Comparison of ENCODE assay signal across 8 cellular contexts in the genomic region with DNA sequence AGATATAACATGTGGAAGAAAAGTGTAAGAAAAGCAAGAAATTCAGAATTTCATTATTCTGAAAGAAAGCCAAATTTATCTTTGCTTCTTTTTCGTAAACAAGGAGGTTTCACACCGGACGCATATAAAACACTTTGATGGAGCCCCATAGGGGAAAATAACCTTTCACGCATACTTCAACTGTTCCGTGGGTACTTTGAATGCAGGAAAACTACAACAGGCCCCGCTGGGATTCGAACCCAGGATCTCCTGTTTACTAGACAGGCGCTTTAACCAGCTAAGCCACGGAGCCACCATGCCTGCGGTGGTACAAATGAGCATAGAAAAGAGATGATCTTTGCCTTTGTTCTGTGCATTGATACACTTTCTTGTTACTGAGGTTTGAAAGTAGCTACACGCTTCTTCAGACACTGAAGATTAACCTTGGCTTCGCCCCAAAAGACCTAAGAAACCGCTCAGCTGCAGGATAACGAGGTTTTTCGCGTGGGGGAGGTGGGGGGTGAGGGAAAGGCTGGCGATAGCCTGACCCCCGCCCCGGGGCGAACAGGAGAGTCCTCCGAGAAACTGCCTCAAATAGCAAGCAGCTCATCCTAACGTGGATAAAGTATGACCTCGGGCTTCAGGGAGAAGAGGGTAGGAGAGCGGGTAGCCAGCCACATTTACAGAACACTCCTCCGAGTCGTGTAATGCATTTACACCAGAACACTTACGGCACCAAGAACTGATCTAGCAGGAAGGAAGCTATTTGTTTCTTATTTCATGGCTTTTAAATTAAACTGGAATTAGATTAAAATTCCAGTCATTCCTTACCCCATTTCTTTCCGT. TPM values are rescaled to one million over a fixed set of nuclear protein-coding genes. Genes with fewer than 3 reads are reported as not detected.
A peak's percentile ranks its signal among the peaks of the same experiment; 100 is the strongest.
DNase-seq lines count a peak whose midpoint lies in the region; FAIRE-seq and TF ChIP-seq lines count a peak whose summit lies in the region.

No MANE protein-coding gene starts in this region.

- H3K27me3 ChIP-seq in BLaER1 treated with 17β-estradiol and CSF1 and Interleukin-3, amounts not matched to agents 10 nM and 100 nM: no peaks in the 10 kb centered on the region
- H3K27me3 ChIP-seq in vagina: no peaks in the 10 kb centered on the region

- H3K36me3 ChIP-seq in BLaER1 treated with 17β-estradiol and CSF1 and Interleukin-3, amounts not matched to agents 10 nM and 100 nM: no peaks in the 10 kb centered on the region
- H3K36me3 ChIP-seq in vagina: no peaks in the 10 kb centered on the region

- no peaks in the 10 kb centered on the region for H3K9me3 ChIP-seq in BLaER1 treated with 17β-estradiol and CSF1 and Interleukin-3, amounts not matched to agents 10 nM and 100 nM (replicated peaks in 1 of 11)
- H3K9me3 ChIP-seq in vagina: no peaks in the 10 kb centered on the region

- TF ChIP-seq CTCF in astrocyte of the cerebellum (IDR thresholded peaks at IDR 0.05; ENCODE audit: low read depth, low read length, missing control alignments) (no peak), vagina (IDR thresholded peaks at IDR 0.05) (no peak)

- H3K4me2 ChIP-seq in BLaER1 treated with 17β-estradiol and CSF1 and Interleukin-3, amounts not matched to agents 10 nM and 100 nM: peak overlapping the region; percentile 69 to 96 (median 88)

- no peaks in the 10 kb centered on the region for H4K20me1 ChIP-seq in BLaER1 treated with 17β-estradiol and CSF1 and Interleukin-3, amounts not matched to agents 10 nM and 100 nM

- peak overlapping the region; percentile 5 to 83 (median 72); a peak in 19 of 22 replicates for H3K27ac ChIP-seq in BLaER1 treated with 17β-estradiol and CSF1 and Interleukin-3, amounts not matched to agents 10 nM and 100 nM
- H3K27ac ChIP-seq in vagina: peak overlapping the region; percentile 90

- in situ Hi-C loops in astrocyte of the cerebellum (cut with HindIII; ENCODE audit: low sequenced_read_pairs): no loop called here

- no peak for TF ChIP-seq POLR2A in H54 (IDR thresholded peaks at IDR 0.05; ENCODE audit: low read depth, low read length)
- no peak for TF ChIP-seq POLR2A in vagina (IDR thresholded peaks at IDR 0.05)

- DNase-seq in H54 (ENCODE audit: insufficient read length, low spot score) (no peak), NCI-H2029 (lab: John Stamatoyannopoulos, UW) (peak; percentile 86), T-helper 22 cell (ENCODE audit: low read depth) (peak; percentile 72), astrocyte of the cerebellum (ENCODE audit: low read depth) (peak; percentile 75), hepatic stellate cell (ENCODE audit: low spot score) (peak; percentile 63), retina (peak; percentile 96), vagina (ENCODE audit: extremely low spot score in 2 of 2) (peak in 1 of 2 donors; percentile 96)

- FAIRE-seq in H54 (lab: Jason Lieb, UNC): peak; percentile 65

- intact Hi-C loops in vagina (cut with DNase I): loop anchor here (10.0 kb wide), 1 partner anchor 508 kb away; a partner anchor contains a TSS

- H3K9ac ChIP-seq in BLaER1 treated with 17β-estradiol and CSF1 and Interleukin-3, amounts not matched to agents 10 nM and 100 nM: peak overlapping the region; percentile 72 to 88 (median 81)

- H3K4me3 ChIP-seq in BLaER1 treated with 17β-estradiol and CSF1 and Interleukin-3, amounts not matched to agents 10 nM and 100 nM: peak overlapping the region; percentile 55 to 78 (median 72)
- H3K4me3 ChIP-seq in astrocyte of the cerebellum (ENCODE audit: low read depth, low read length) (peak overlapping the region; percentile 59), vagina (peak overlapping the region; percentile 75 to 81)

- H3K4me1 ChIP-seq in BLaER1 treated with 17β-estradiol and CSF1 and Interleukin-3, amounts not matched to agents 10 nM and 100 nM: peaks cover 29 to 49% (median 44%) of the 10 kb centered on the region in 10 experiments
- peaks cover 24% of the 10 kb centered on the region for H3K4me1 ChIP-seq in vagina

RNA-seq across cellular contexts. Expression of gene HMGN4, which starts 5.3 kb away (rescaled TPM):
- total RNA-seq in vagina: 58.4 TPM

RNA-seq across cellular contexts. Expression of gene BTN1A1, which starts 32.8 kb away (rescaled TPM):
- not detected for total RNA-seq in vagina
